Comparison of ENCODE assay signal across 31 cellular contexts in the genomic region with DNA sequence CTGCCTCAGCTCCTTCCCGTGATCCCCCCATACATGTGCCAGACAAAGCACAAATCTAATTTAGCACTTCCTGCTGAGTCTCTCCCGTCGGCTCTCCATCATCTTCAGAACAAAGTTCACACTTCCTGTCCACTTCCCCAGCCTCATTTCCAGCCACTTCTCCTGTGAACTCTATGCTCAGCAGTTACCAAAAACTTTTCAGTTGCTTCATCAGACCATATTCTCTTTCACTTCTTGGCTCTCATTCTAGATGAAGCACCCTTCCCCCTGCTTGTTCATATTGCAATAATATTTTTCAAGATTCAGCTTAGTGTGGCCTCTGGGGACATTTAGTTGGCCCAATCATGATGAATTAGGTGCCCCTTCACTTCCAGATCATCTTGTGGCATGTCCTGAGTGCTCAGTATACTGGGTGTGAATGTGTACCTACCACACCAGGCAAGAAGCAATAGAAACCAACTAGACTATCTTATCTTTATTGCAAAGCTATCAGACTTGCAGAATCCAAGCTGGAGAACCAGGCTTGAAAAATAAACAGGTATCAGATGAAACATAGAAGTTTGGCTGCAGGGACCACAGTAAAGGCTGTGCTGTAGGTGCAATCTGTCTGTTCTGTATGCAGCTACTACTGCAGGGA.
"Had no signal": no experiment of that assay in that cellular context is flagged by ENCODE, and none has a peak within 500 bp of the region (broad histone marks: within the 10 kb centered on the region; RNA-seq: fewer than 3 reads in every experiment).

No MANE protein-coding gene starts in this region.

- H3K4me1 Mint-ChIP-seq: activated CD4-positive, alpha-beta T cell treated with anti-CD3 and anti-CD28 coated beads for 36 hours; activated CD4-positive, alpha-beta T cell treated with anti-CD3 and anti-CD28 coated beads, Interleukin-2, amount 10 ng/mL, durations not matched to agents 7 days and 5 days; activated T-helper 17 cell treated with anti-CD3 and anti-CD28 coated beads, Interleukin-2, amount 50 U/mL, for 72 hours; central memory CD8-positive, alpha-beta T cell had no signal

- H3K27ac ChIP-seq: brain microvascular endothelial cell, coronary artery, dorsolateral prefrontal cortex, esophagus muscularis mucosa, foreskin keratinocyte, gastroesophageal sphincter had no signal

- H3K27ac Mint-ChIP-seq: activated CD4-positive, alpha-beta T cell treated with anti-CD3 and anti-CD28 coated beads for 36 hours; activated CD4-positive, alpha-beta T cell treated with anti-CD3 and anti-CD28 coated beads, Interleukin-2, amount 10 ng/mL, durations not matched to agents 7 days and 5 days; activated CD8-positive, alpha-beta T cell treated with anti-CD3 and anti-CD28 coated beads for 36 hours; activated naive CD8-positive, alpha-beta T cell; activated T-helper 17 cell treated with anti-CD3 and anti-CD28 coated beads, Interleukin-2, amount 50 U/mL, for 72 hours; dendritic cell treated with granulocyte-macrophage colony-stimulating factor and Interleukin-4, amounts not matched to agents 40 ng/mL and 50 ng/mL, for 4 days; endodermal cell had no signal

- FAIRE-seq: astrocyte, bronchial epithelial cell had no signal

- H3K4me1 ChIP-seq: foreskin keratinocyte had no signal

- H3K4me3 ChIP-seq: coronary artery, dorsolateral prefrontal cortex, esophagus muscularis mucosa, gastroesophageal sphincter had no signal

- H3K9me3 ChIP-seq: esophagus muscularis mucosa, gastroesophageal sphincter had no signal

- H3K9me3 Mint-ChIP-seq: activated CD4-positive, alpha-beta T cell treated with anti-CD3 and anti-CD28 coated beads, Interleukin-2, amount 10 ng/mL, durations not matched to agents 7 days and 5 days; activated CD8-positive, alpha-beta T cell treated with anti-CD3 and anti-CD28 coated beads for 36 hours; activated T-cell treated with anti-CD3 and anti-CD28 coated beads, Interleukin-2, amount 50 U/mL, for 4 hours; activated T-helper 17 cell treated with anti-CD3 and anti-CD28 coated beads, Interleukin-2, amount 50 U/mL, for 72 hours; dendritic cell treated with granulocyte-macrophage colony-stimulating factor and Interleukin-4, amounts not matched to agents 40 ng/mL and 50 ng/mL, for 4 days; endodermal cell had no signal

- H3K4me3 Mint-ChIP-seq: activated CD4-positive, alpha-beta T cell treated with anti-CD3 and anti-CD28 coated beads for 36 hours; activated CD4-positive, alpha-beta T cell treated with anti-CD3 and anti-CD28 coated beads, Interleukin-2, amount 10 ng/mL, durations not matched to agents 7 days and 5 days; activated CD8-positive, alpha-beta T cell treated with anti-CD3 and anti-CD28 coated beads for 36 hours; activated naive CD8-positive, alpha-beta T cell; activated T-cell treated with anti-CD3 and anti-CD28 coated beads, Interleukin-2, amount 50 U/mL, for 4 hours; activated T-helper 17 cell treated with anti-CD3 and anti-CD28 coated beads, Interleukin-2, amount 50 U/mL, for 72 hours; central memory CD8-positive, alpha-beta T cell; dendritic cell treated with granulocyte-macrophage colony-stimulating factor and Interleukin-4, amounts not matched to agents 40 ng/mL and 50 ng/mL, for 4 days; endodermal cell had no signal

- H3K27me3 ChIP-seq: brain microvascular endothelial cell, foreskin keratinocyte, gastroesophageal sphincter had no signal

- H3K36me3 Mint-ChIP-seq: activated naive CD8-positive, alpha-beta T cell had no signal

- DNase-seq: activated CD4-positive, alpha-beta T cell treated with anti-CD3 and anti-CD28 coated beads for 36 hours; activated CD4-positive, alpha-beta T cell treated with anti-CD3 and anti-CD28 coated beads, Interleukin-2, amount 10 ng/mL, durations not matched to agents 7 days and 5 days; activated CD4-positive, alpha-beta T cell treated with anti-CD3 and anti-CD28 coated beads, Interleukin-2, amount 50 U/mL, for 48 hours; activated CD4-positive, CD25-positive, alpha-beta regulatory T cell; activated CD4-positive, CD25-positive, alpha-beta regulatory T cell treated with anti-CD3 and anti-CD28 coated beads, Interleukin-2, amount 50 U/mL, for 72 hours; activated CD8-positive, alpha-beta memory T cell treated with anti-CD3 and anti-CD28 coated beads for 24 hours; activated CD8-positive, alpha-beta T cell treated with anti-CD3 and anti-CD28 coated beads for 36 hours; activated effector memory CD4-positive, alpha-beta T cell treated with Interleukin-2 at 50 U/mL for 16 hours; activated gamma-delta T cell treated with Interleukin-2 at 50 U/mL for 16 hours; activated naive CD4-positive, alpha-beta T cell treated with anti-CD3 and anti-CD28 coated beads, Interleukin-2, amount 50 U/mL, for 16 hours; activated naive CD4-positive, alpha-beta T cell treated with Interleukin-2 at 50 U/mL for 16 hours; activated T-cell treated with anti-CD3 and anti-CD28 coated beads, Interleukin-2, amount 50 U/mL, for 4 hours; amniotic stem cell; anterior cingulate cortex; brain microvascular endothelial cell; dorsolateral prefrontal cortex; effector memory CD4-positive, alpha-beta T cell; endodermal cell; erythroblast; foreskin keratinocyte; T-helper 1 cell; T-helper 2 cell had no signal

- H3K36me3 ChIP-seq: brain microvascular endothelial cell, esophagus muscularis mucosa, gastroesophageal sphincter had no signal

- ATAC-seq: activated CD4-positive, alpha-beta T cell treated with anti-CD3 and anti-CD28 coated beads for 36 hours; activated CD8-positive, alpha-beta T cell treated with anti-CD3 and anti-CD28 coated beads for 36 hours; activated T-cell treated with anti-CD3 and anti-CD28 coated beads, Interleukin-2, amount 50 U/mL, for 4 hours; activated T-helper 17 cell treated with anti-CD3 and anti-CD28 coated beads, Interleukin-2, amount 50 U/mL, for 72 hours; foreskin keratinocyte; gastroesophageal sphincter had no signal
